In the genomic region with DNA sequence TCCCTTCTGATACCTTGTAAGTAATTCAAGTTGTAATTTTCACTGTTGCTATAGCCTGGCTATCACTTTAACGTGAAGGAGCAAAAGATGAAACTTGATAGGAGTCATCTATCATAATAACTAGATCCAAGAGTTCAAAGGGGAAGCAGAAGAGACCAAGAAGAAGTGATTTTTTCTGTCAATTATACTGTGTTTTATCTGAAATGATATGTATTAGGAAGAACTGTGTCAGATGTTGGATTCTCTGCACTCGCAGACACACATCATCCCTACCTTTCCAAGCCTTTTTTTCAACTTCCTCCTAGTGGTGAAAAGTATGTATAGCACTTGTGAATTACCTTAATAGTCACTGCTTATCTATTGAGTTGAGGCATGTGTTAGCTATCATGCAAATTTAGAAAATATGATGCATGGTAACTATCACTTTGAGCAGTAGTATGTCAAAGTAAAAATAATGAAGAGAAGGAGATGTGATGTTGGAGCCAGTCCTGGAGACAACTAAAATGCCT, we compare ENCODE assay signal across 8 cellular contexts.
DNase-seq lines count a peak whose midpoint lies in the region; ATAC-seq, FAIRE-seq and TF ChIP-seq lines count a peak whose summit lies in the region.
"Not testable (repeated sequence)": the region's sequence is repeated elsewhere in the genome, so short reads cannot be mapped to it uniquely, and the experiment has no call there.

No MANE protein-coding gene starts in this region.

- H3K27ac ChIP-seq in astrocyte (ENCODE audit: low read depth, low read length); upper lobe of right lung: not testable (repeated sequence)

- not testable (repeated sequence) for DNase-seq in D721Med (ENCODE audit: insufficient read length, low spot score); astrocyte (ENCODE audit: low read depth); glutamatergic neuron; upper lobe of right lung

- H3K4me2 ChIP-seq in Loucy (ENCODE audit: low read depth, low read length, poor library complexity, severe bottlenecking); astrocyte (ENCODE audit: low read length): not testable (repeated sequence)

- not testable (repeated sequence) for H3K9ac ChIP-seq in Loucy (ENCODE audit: low read depth, low read length, poor library complexity, severe bottlenecking); astrocyte (ENCODE audit: low read length)

- H3K4me1 ChIP-seq in Loucy (ENCODE audit: insufficient read depth, low read length, poor library complexity, severe bottlenecking); astrocyte (ENCODE audit: insufficient read depth, low read length); upper lobe of right lung: not testable (repeated sequence)

- FAIRE-seq in D721Med (lab: Jason Lieb, UNC) (peak; percentile 94), astrocyte (lab: Jason Lieb, UNC) (peak; percentile 98)

- intact Hi-C loops in upper lobe of right lung (cut with DNase I), result not testable (repeated sequence)

- not testable (repeated sequence) for H3K27ac Mint-ChIP-seq in astrocyte (ENCODE audit: unreplicated experiment); glutamatergic neuron (ENCODE audit: unreplicated experiment)

- H3K27me3 Mint-ChIP-seq in astrocyte (ENCODE audit: low read depth, unreplicated experiment); glutamatergic neuron (ENCODE audit: unreplicated experiment): not testable (repeated sequence)

- not testable (repeated sequence) for H3K9me3 ChIP-seq in Loucy (ENCODE audit: insufficient read depth, low read depth, low read length); astrocyte (ENCODE audit: insufficient read depth, low read depth, low read length); upper lobe of right lung

- not testable (repeated sequence) for H3K4me3 Mint-ChIP-seq in astrocyte (ENCODE audit: unreplicated experiment); glutamatergic neuron (ENCODE audit: unreplicated experiment)

- H3K9me3 Mint-ChIP-seq in astrocyte (ENCODE audit: unreplicated experiment); glutamatergic neuron (ENCODE audit: unreplicated experiment): not testable (repeated sequence)

- peak; percentile 85 for ATAC-seq in GM18867 (IDR thresholded peaks at IDR 0.05; ENCODE audit: unreplicated experiment)
- peak; percentile 56 for ATAC-seq in GM21576 (IDR thresholded peaks at IDR 0.05; ENCODE audit: unreplicated experiment)
- ATAC-seq in HG02885 (IDR thresholded peaks at IDR 0.05; ENCODE audit: poor library complexity, unreplicated experiment), result peak; percentile 70
- peak; percentile 61 for ATAC-seq in upper lobe of right lung

- H3K9me2 ChIP-seq in Loucy (replicated peaks; ENCODE audit: low read depth, low read length), result not testable (repeated sequence)

- not testable (repeated sequence) for H3K79me2 ChIP-seq in Loucy (ENCODE audit: insufficient read depth, low read length); astrocyte (ENCODE audit: insufficient read depth, low read length)

- H3K36me3 ChIP-seq in Loucy (ENCODE audit: insufficient read depth, low read length); astrocyte (ENCODE audit: insufficient read depth, low read length); upper lobe of right lung: not testable (repeated sequence)

- not testable (repeated sequence) for H4K20me1 ChIP-seq in Loucy (ENCODE audit: insufficient read depth, low read length, poor library complexity, severe bottlenecking); astrocyte (ENCODE audit: insufficient read depth, low read length)

- H2AFZ ChIP-seq in Loucy (ENCODE audit: low read length); astrocyte (ENCODE audit: low read depth, low read length): not testable (repeated sequence)

- not testable (repeated sequence) for H3F3A ChIP-seq in Loucy (ENCODE audit: low read depth)

- not testable (repeated sequence) for H3K27me3 ChIP-seq in Loucy (ENCODE audit: insufficient read depth, low read length, poor library complexity, severe bottlenecking); astrocyte (ENCODE audit: insufficient read depth, low read length); upper lobe of right lung

- H3K36me3 Mint-ChIP-seq in astrocyte (ENCODE audit: low read depth, unreplicated experiment); glutamatergic neuron (ENCODE audit: unreplicated experiment): not testable (repeated sequence)

- not testable (repeated sequence) for H3K4me1 Mint-ChIP-seq in astrocyte (ENCODE audit: low read depth, unreplicated experiment); glutamatergic neuron (ENCODE audit: low read depth, unreplicated experiment)

- not testable (repeated sequence) for TF ChIP-seq CTCF in D721Med (IDR thresholded peaks at IDR 0.05; ENCODE audit: insufficient read depth, missing control alignments); astrocyte (IDR thresholded peaks at IDR 0.05; ENCODE audit: insufficient read depth, low read depth, low read length)
- TF ChIP-seq CTCF in Loucy (conservative IDR thresholded peaks at IDR 0.05; ENCODE audit: low read length) (peak; percentile 16; the same call in 1 of the 2 replicates), glutamatergic neuron (IDR thresholded peaks at IDR 0.05; ENCODE audit: partially characterized antibody, unreplicated experiment) (peak; percentile 42), upper lobe of right lung (IDR thresholded peaks at IDR 0.05) (peak; percentile 20)

- H3K4me3 ChIP-seq in Loucy (ENCODE audit: low read length, poor library complexity, severe bottlenecking); astrocyte (ENCODE audit: insufficient read depth, low read depth, low read length); upper lobe of right lung: not testable (repeated sequence)
